In the genomic region with DNA sequence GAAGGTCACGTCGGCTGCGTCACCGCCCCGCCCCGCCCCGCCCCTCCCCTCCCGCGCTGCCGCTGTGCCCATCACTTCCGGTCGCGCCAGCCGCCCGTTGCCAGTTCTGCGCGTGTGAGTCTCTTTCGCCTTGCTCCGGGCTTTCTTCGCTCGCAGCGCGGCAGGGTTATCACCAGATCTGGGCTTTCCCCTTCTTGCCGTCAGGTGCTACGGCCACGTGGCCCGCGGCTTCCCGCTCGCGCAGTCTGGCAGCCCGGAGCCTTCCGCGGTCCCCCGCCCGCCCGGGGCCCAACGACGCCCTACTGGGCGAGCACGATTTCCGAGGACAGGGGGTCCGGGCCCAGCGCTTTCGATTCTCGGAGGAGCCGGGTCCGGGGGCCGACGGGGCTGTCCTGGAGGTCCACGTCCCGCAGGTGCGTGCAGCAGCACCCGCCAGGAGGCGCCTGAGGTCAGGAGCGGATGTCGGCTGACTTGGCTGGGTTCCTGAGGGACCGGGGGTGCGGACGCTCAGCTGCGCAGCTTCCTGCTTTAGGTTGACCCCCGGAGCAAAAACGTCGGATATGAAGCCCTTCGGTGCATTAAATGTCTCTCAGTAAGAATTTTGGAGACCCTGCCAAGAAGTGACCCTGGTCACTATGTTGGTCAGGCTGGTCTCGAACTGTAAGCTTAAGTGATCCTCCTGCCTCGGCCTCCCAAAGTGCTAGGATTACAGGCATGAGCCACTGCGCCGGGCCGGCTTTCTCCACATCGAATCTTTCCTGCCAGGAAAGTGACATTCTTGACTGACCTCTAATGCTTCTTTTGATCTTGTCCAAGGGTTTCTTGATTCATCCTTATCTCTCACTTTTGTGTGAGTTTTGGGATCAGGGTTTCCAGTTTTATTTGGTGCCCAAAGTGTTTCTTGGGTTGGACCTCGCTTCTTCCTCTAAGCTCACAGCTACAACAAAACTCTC, we compare ENCODE assay signal across 1 cellular context.
TF ChIP-seq lines count a peak whose summit lies in the region.

Gene METTL23 (plus strand): TSS at position 74 of the 953 bp plus-strand sequence. CDS start 2,872 bp downstream, outside the sequence.

TF ChIP-seq in HEK293, 187 proteins besides CTCF, POLR2A, EP300 and RAD21 (continued from another document and continues in another):
- TF ChIP-seq, protein P1, sequence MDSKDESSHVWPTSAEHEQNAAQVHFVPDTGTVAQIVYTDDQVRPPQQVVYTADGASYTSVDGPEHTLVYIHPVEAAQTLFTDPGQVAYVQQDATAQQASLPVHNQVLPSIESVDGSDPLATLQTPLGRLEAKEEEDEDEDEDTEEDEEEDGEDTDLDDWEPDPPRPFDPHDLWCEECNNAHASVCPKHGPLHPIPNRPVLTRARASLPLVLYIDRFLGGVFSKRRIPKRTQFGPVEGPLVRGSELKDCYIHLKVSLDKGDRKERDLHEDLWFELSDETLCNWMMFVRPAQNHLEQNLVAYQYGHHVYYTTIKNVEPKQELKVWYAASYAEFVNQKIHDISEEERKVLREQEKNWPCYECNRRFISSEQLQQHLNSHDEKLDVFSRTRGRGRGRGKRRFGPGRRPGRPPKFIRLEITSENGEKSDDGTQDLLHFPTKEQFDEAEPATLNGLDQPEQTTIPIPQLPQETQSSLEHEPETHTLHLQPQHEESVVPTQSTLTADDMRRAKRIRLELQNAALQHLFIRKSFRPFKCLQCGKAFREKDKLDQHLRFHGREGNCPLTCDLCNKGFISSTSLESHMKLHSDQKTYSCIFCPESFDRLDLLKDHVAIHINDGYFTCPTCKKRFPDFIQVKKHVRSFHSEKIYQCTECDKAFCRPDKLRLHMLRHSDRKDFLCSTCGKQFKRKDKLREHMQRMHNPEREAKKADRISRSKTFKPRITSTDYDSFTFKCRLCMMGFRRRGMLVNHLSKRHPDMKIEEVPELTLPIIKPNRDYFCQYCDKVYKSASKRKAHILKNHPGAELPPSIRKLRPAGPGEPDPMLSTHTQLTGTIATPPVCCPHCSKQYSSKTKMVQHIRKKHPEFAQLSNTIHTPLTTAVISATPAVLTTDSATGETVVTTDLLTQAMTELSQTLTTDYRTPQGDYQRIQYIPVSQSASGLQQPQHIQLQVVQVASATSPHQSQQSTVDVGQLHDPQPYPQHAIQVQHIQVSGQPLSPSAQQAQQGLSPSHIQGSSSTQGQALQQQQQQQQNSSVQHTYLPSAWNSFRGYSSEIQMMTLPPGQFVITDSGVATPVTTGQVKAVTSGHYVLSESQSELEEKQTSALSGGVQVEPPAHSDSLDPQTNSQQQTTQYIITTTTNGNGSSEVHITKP (tag by site-specific recombination; IDR thresholded peaks at IDR 0.05) = no peak
- TF ChIP-seq ZNF701 (tag by site-specific recombination; IDR thresholded peaks at IDR 0.05) (no peak), ZBTB7A (tag by site-specific recombination; IDR thresholded peaks at IDR 0.05; ENCODE audit: low read depth) (peak; percentile 33), ZNF596 (tag by site-specific recombination; IDR thresholded peaks at IDR 0.05) (no peak), ZNF175 (tag by site-specific recombination; IDR thresholded peaks at IDR 0.05) (no peak), ATF2 (tag by site-specific recombination; IDR thresholded peaks at IDR 0.05; ENCODE audit: low read depth) (no peak), ZFP3 (tag by site-specific recombination; IDR thresholded peaks at IDR 0.05; ENCODE audit: low read depth) (no peak), ZNF747 (tag by site-specific recombination; IDR thresholded peaks at IDR 0.05) (no peak), ZXDB (tag by site-specific recombination; IDR thresholded peaks at IDR 0.05) (peak; percentile 42), AEBP2 (tag by site-specific recombination; IDR thresholded peaks at IDR 0.05; ENCODE audit: borderline replicate concordance) (no peak), ZNF221 (tag by site-specific recombination; IDR thresholded peaks at IDR 0.05; ENCODE audit: borderline replicate concordance) (no peak), ZNF174 (tag by site-specific recombination; IDR thresholded peaks at IDR 0.05) (no peak), ZBTB26 (tag by site-specific recombination; optimal IDR thresholded peaks at IDR 0.05) (peak; percentile 88), GLI4 (tag by site-specific recombination; IDR thresholded peaks at IDR 0.05) (peak; percentile 39; the same call in 1 of the 2 replicates), ZNF664 (tag by site-specific recombination; IDR thresholded peaks at IDR 0.05) (no peak), ZNF623 (tag by site-specific recombination; IDR thresholded peaks at IDR 0.05) (no peak; the same call in 1 of the 2 replicates), ZFP41 (tag by site-specific recombination; IDR thresholded peaks at IDR 0.05; ENCODE audit: borderline replicate concordance) (no peak), ZNF239 (tag by site-specific recombination; IDR thresholded peaks at IDR 0.05) (no peak), MYNN (tag by site-specific recombination; IDR thresholded peaks at IDR 0.05; ENCODE audit: borderline replicate concordance) (no peak), ZNF792 (tag by site-specific recombination; IDR thresholded peaks at IDR 0.05) (no peak), MEIS1 (CRISPR knock-in tag; IDR thresholded peaks at IDR 0.05; ENCODE audit: borderline replicate concordance) (no peak), ZNF513 (tag by site-specific recombination; IDR thresholded peaks at IDR 0.05) (0 out of 2 replicates have a peak, but pooled peaks have one; percentile 11), ZNF10 (tag by site-specific recombination; IDR thresholded peaks at IDR 0.05) (0 out of 2 replicates have a peak, but pooled peaks have one; percentile 12), TRIM28 (IDR thresholded peaks at IDR 0.05; ENCODE audit: borderline replicate concordance, low read length) (no peak), ZNF654 (tag by site-specific recombination; IDR thresholded peaks at IDR 0.05; ENCODE audit: low read depth) (no peak), ZBTB6 (tag by site-specific recombination; IDR thresholded peaks at IDR 0.05) (no peak), ZNF433 (tag by site-specific recombination; IDR thresholded peaks at IDR 0.05; ENCODE audit: low read depth) (no peak), ZBTB11 (tag by site-specific recombination; conservative IDR thresholded peaks at IDR 0.05; ENCODE audit: low read depth) (peak; percentile 88), KLF16 (tag by site-specific recombination; IDR thresholded peaks at IDR 0.05) (peak; percentile 14; the same call in 1 of the 2 replicates), ZNF335 (tag by site-specific recombination; conservative IDR thresholded peaks at IDR 0.05) (peak; percentile 92), KLF9 (tag by site-specific recombination; IDR thresholded peaks at IDR 0.05; ENCODE audit: low read depth) (no peak; the same call in 1 of the 2 replicates)
- TF ChIP-seq, protein P2, sequence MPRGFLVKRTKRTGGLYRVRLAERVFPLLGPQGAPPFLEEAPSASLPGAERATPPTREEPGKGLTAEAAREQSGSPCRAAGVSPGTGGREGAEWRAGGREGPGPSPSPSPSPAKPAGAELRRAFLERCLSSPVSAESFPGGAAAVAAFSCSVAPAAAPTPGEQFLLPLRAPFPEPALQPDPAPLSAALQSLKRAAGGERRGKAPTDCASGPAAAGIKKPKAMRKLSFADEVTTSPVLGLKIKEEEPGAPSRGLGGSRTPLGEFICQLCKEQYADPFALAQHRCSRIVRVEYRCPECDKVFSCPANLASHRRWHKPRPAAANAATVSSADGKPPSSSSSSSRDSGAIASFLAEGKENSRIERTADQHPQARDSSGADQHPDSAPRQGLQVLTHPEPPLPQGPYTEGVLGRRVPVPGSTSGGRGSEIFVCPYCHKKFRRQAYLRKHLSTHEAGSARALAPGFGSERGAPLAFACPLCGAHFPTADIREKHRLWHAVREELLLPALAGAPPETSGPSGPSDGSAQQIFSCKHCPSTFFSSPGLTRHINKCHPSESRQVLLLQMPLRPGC (tag by site-specific recombination; IDR thresholded peaks at IDR 0.05) = peak; percentile 64
- TF ChIP-seq, protein P3, sequence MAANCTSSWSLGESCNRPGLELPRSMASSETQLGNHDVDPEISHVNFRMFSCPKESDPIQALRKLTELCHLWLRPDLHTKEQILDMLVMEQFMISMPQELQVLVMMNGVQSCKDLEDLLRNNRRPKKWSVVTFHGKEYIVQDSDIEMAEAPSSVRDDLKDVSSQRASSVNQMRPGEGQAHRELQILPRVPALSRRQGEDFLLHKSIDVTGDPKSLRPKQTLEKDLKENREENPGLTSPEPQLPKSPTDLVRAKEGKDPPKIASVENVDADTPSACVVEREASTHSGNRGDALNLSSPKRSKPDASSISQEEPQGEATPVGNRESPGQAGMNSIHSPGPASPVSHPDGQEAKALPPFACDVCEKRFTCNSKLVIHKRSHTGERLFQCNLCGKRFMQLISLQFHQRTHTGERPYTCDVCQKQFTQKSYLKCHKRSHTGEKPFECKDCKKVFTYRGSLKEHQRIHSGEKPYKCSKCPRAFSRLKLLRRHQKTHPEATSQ (tag by site-specific recombination; IDR thresholded peaks at IDR 0.05) = peak; percentile 63; the same call in 1 of the 2 replicates
- TF ChIP-seq, protein P4, sequence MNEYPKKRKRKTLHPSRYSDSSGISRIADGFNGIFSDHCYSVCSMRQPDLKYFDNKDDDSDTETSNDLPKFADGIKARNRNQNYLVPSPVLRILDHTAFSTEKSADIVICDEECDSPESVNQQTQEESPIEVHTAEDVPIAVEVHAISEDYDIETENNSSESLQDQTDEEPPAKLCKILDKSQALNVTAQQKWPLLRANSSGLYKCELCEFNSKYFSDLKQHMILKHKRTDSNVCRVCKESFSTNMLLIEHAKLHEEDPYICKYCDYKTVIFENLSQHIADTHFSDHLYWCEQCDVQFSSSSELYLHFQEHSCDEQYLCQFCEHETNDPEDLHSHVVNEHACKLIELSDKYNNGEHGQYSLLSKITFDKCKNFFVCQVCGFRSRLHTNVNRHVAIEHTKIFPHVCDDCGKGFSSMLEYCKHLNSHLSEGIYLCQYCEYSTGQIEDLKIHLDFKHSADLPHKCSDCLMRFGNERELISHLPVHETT (tag by site-specific recombination; IDR thresholded peaks at IDR 0.05) = no peak
